9 cellular contexts compared by ENCODE assay signal in the genomic region with DNA sequence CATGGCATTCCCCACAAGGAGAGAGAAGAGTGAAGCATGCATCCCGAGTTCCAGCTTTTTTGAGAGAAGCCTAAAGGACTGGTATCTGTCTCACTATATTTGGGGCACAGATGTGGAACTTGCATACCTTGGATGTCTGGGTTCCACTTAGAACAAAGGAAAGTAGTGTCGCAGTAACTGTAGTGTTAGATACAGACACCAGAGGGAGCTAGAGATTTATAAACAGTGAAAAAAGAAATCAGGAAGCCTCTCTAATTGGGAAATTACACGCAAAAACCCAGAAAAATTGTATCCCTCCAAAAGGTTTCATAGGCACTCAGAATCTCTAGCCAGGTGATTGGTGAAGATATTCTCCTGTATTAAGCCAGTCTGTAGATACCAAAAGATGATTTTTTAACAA. TPM values are rescaled to one million over a fixed set of nuclear protein-coding genes. Genes with fewer than 3 reads are reported as not detected.
DNase-seq lines count a peak whose midpoint lies in the region; ATAC-seq and TF ChIP-seq lines count a peak whose summit lies in the region.
"Had no signal": no experiment of that assay in that cellular context is flagged by ENCODE, and none has a peak within 500 bp of the region (broad histone marks: within the 10 kb centered on the region; RNA-seq: fewer than 3 reads in every experiment).

No MANE protein-coding gene starts in this region.

- no peaks in the 10 kb centered on the region for H3K4me1 ChIP-seq in RWPE2 (ENCODE audit: insufficient read depth, poor library complexity, severe bottlenecking)
- H3K4me1 ChIP-seq in naive thymus-derived CD4-positive, alpha-beta T cell (ENCODE audit: control insufficient read depth in 2 of 2, insufficient read depth in 2 of 2, low read length in 2 of 2), result no peaks in the 10 kb centered on the region

- H3K27me3 ChIP-seq in RWPE2 (ENCODE audit: insufficient read depth, poor library complexity, severe bottlenecking), result no peaks in the 10 kb centered on the region
- no peaks in the 10 kb centered on the region for H3K27me3 ChIP-seq in naive thymus-derived CD4-positive, alpha-beta T cell (ENCODE audit: control insufficient read depth in 2 of 2, insufficient read depth in 2 of 2, low read length in 2 of 2)

- H3K27ac ChIP-seq in RWPE2 (ENCODE audit: poor library complexity, severe bottlenecking), result no peak overlapping the region
- H3K27ac ChIP-seq in naive thymus-derived CD4-positive, alpha-beta T cell (ENCODE audit: low read depth, low read length), result no peak overlapping the region
- H3K27ac ChIP-seq: thoracic aorta had no signal

- no peaks in the 10 kb centered on the region for H3K9me3 ChIP-seq in RWPE2 (ENCODE audit: severe bottlenecking)
- no peaks in the 10 kb centered on the region for H3K9me3 ChIP-seq in naive thymus-derived CD4-positive, alpha-beta T cell (ENCODE audit: control insufficient read depth in 2 of 3, low read length in 3 of 3)
- H3K9me3 ChIP-seq: thoracic aorta had no signal

- H3K27me3 Mint-ChIP-seq in naive thymus-derived CD4-positive, alpha-beta T cell, result no peaks in the 10 kb centered on the region

- H3K4me1 Mint-ChIP-seq in naive thymus-derived CD4-positive, alpha-beta T cell, result no peaks in the 10 kb centered on the region

- peak; percentile 2 for DNase-seq in COLO829 (ENCODE audit: low spot score)
- DNase-seq in HCEC 1CT, result peak; percentile 1
- no peak for DNase-seq in RWPE2 (ENCODE audit: low spot score)
- peak; percentile 47 for DNase-seq in iPS-NIHi7 (ENCODE audit: extremely low spot score)
- no peak for DNase-seq in OCI-M2 (lab: John Stamatoyannopoulos, UW; ENCODE audit: unreplicated experiment)
- no peak for DNase-seq in stimulated activated CD4-positive, alpha-beta T cell treated with anti-CD3 and anti-CD28 coated beads, Interleukin-2, amount 100 ng/mL, for 48 hours
- no peak for DNase-seq in naive thymus-derived CD4-positive, alpha-beta T cell

- no peak overlapping the region for H3K4me3 Mint-ChIP-seq in naive thymus-derived CD4-positive, alpha-beta T cell

- H3K4me3 ChIP-seq in RWPE2 (ENCODE audit: severe bottlenecking), result no peak overlapping the region
- H3K4me3 ChIP-seq in naive thymus-derived CD4-positive, alpha-beta T cell (ENCODE audit: low read length), result no peak overlapping the region
- H3K4me3 ChIP-seq: thoracic aorta had no signal

- intact Hi-C loops in naive thymus-derived CD4-positive, alpha-beta T cell (cut with micrococcal nuclease), result no loop called here

- H3K9me3 Mint-ChIP-seq in naive thymus-derived CD4-positive, alpha-beta T cell, result no peaks in the 10 kb centered on the region

- H3K36me3 ChIP-seq in RWPE2 (ENCODE audit: low read depth), result no peaks in the 10 kb centered on the region
- no peaks in the 10 kb centered on the region for H3K36me3 ChIP-seq in naive thymus-derived CD4-positive, alpha-beta T cell (ENCODE audit: control insufficient read depth in 2 of 3, insufficient read depth in 3 of 3, low read length in 3 of 3)
- H3K36me3 ChIP-seq: thoracic aorta had no signal

- no peak overlapping the region for H3K27ac Mint-ChIP-seq in naive thymus-derived CD4-positive, alpha-beta T cell

- POLR2A ChIA-PET in naive thymus-derived CD4-positive, alpha-beta T cell (lab: Charles Lee), result no interaction called here

- CTCF ChIA-PET in naive thymus-derived CD4-positive, alpha-beta T cell (lab: Charles Lee), result no interaction called here

- no peak for ATAC-seq in RWPE2 (ENCODE audit: low read depth)
- ATAC-seq in GM19035 (IDR thresholded peaks at IDR 0.05; ENCODE audit: unreplicated experiment), result no peak
- ATAC-seq in naive thymus-derived CD4-positive, alpha-beta T cell, result no peak

- peak; percentile 70 for TF ChIP-seq CTCF in RWPE2 (IDR thresholded peaks at IDR 0.05; ENCODE audit: poor library complexity, severe bottlenecking)

- H3K36me3 Mint-ChIP-seq in naive thymus-derived CD4-positive, alpha-beta T cell, result no peaks in the 10 kb centered on the region

RNA-seq across cellular contexts. Expression of a gene that starts 34.4 kb away (rescaled TPM):
- not detected for total RNA-seq in naive thymus-derived CD4-positive, alpha-beta T cell
- not detected for polyA plus RNA-seq in naive thymus-derived CD4-positive, alpha-beta T cell
- total RNA-seq: thoracic aorta had no signal

Comparison
In these comparisons a context has a peak if more than half of its experiments do, and no peak if none do; other contexts are left out.
1. DNase-seq: peak in COLO829 (single experiment), HCEC 1CT (single experiment) and iPS-NIHi7 (single experiment); none in RWPE2 (single experiment), OCI-M2 (single experiment), stimulated activated CD4-positive, alpha-beta T cell treated with anti-CD3 and anti-CD28 coated beads, Interleukin-2, amount 100 ng/mL, for 48 hours (0 of 2) and naive thymus-derived CD4-positive, alpha-beta T cell (0 of 9).